ENCODE assay signal across 8 cellular contexts in genomic region chr2:69642709-69643601, GRCh38. TPM values are rescaled to one million over a fixed set of nuclear protein-coding genes. Genes with fewer than 3 reads are reported as not detected.
A peak's percentile ranks its signal among the peaks of the same experiment; 100 is the strongest.
DNase-seq lines count a peak whose midpoint lies in the region; ATAC-seq and TF ChIP-seq lines count a peak whose summit lies in the region.

No MANE protein-coding gene starts in this region.

- H3K27me3 ChIP-seq in HL-60 (ENCODE audit: insufficient read depth, poor library complexity, severe bottlenecking) (no peaks in the 10 kb centered on the region), foreskin keratinocyte (no peaks in the 10 kb centered on the region), neutrophil (no peaks in the 10 kb centered on the region), thymus (ENCODE audit: control insufficient read depth, insufficient read depth) (no peaks in the 10 kb centered on the region)

- H3K27ac Mint-ChIP-seq in Calu3 (ENCODE audit: unreplicated experiment): peak overlapping the region; percentile 75

- H3K36me3 ChIP-seq in neutrophil (peaks cover 4% of the 10 kb centered on the region), thymus (ENCODE audit: control insufficient read depth, insufficient read depth) (peaks cover 9% of the 10 kb centered on the region)

- DNase-seq in Calu3: peak; percentile 39
- peak in 1 of 2 experiments; percentile 47 for DNase-seq in HL-60 (ENCODE audit: low read depth in 1 of 2, low spot score in 1 of 2)
- peak; percentile 63 for DNase-seq in RWPE1 (ENCODE audit: low spot score)
- DNase-seq in activated naive CD4-positive, alpha-beta T cell (lab: John Stamatoyannopoulos, UW): peak; percentile 22 to 57 (median 40)
- DNase-seq in foreskin keratinocyte: peak; percentile 46 to 66

- peak overlapping the region; percentile 94 for H3K4me3 Mint-ChIP-seq in Calu3 (ENCODE audit: low read depth, unreplicated experiment)

- H3K4me3 ChIP-seq in HL-60 (replicated peaks; ENCODE audit: insufficient read depth, low read length): peak overlapping the region; percentile 90
- H3K4me3 ChIP-seq in neutrophil (ENCODE audit: low read depth in 1 of 2, low read length in 1 of 2): peak overlapping the region; percentile 84 to 97
- H3K4me3 ChIP-seq in thymus (ENCODE audit: low read length): peak overlapping the region; percentile 80

- POLR2A ChIA-PET in RWPE1 (lab: Yijun Ruan, JAX; ENCODE audit: low non-redundant PET): interaction anchor here (0.7 kb wide), 1 partner anchor 1608 kb away, joined by 11 read pairs; no protein-coding TSS in a partner anchor

- H3K4me1 ChIP-seq in foreskin keratinocyte: peaks cover 8% of the 10 kb centered on the region
- peaks cover 46 to 48% of the 10 kb centered on the region in 2 experiments for H3K4me1 ChIP-seq in neutrophil (ENCODE audit: control insufficient read depth in 1 of 2, insufficient read depth in 1 of 2, low read depth in 1 of 2, low read length in 1 of 2)
- peaks cover 38% of the 10 kb centered on the region for H3K4me1 ChIP-seq in thymus (ENCODE audit: control insufficient read depth, insufficient read depth, low read length)

- under 1% methylated on average over 58 of the region's 58 CpGs for whole genome bisulfite sequencing in thymus

- H3K9me3 Mint-ChIP-seq in Calu3 (ENCODE audit: low read depth, unreplicated experiment): no peaks in the 10 kb centered on the region

- H3K36me3 Mint-ChIP-seq in Calu3 (ENCODE audit: insufficient read depth, unreplicated experiment): peaks cover 38% of the 10 kb centered on the region

- no TSS peak for BruUV-seq in Calu3 (replicated peaks; lab: Mats Ljungman, UMichigan)

- CTCF ChIA-PET in Calu3 (lab: Charles Lee) (interaction anchor here (0.6 to 0.9 kb wide), 5 partner anchors 40 to 1736 kb away, joined by 3 to 6 read pairs (median 3); no protein-coding TSS in a partner anchor), RWPE1 (lab: Yijun Ruan, JAX) (interaction anchor here (0.6 kb wide), 1 partner anchor 267 kb away, joined by 3 read pairs; no protein-coding TSS in a partner anchor)

- no peaks in the 10 kb centered on the region for H3K9me3 ChIP-seq in neutrophil
- no peaks in the 10 kb centered on the region for H3K9me3 ChIP-seq in thymus (ENCODE audit: control insufficient read depth)

- ATAC-seq in foreskin keratinocyte (peak; percentile 57), GM21825 (IDR thresholded peaks at IDR 0.05; ENCODE audit: unreplicated experiment) (no peak)

- peak overlapping the region; percentile 98 for H3K27ac ChIP-seq in HL-60 (replicated peaks)
- peak overlapping the region; percentile 98 for H3K27ac ChIP-seq in RWPE1
- H3K27ac ChIP-seq in foreskin keratinocyte: peak overlapping the region; percentile 89
- peak overlapping the region; percentile 92 for H3K27ac ChIP-seq in neutrophil
- H3K27ac ChIP-seq in thymus (ENCODE audit: low read depth): peak overlapping the region; percentile 99

- H3K4me1 Mint-ChIP-seq in Calu3 (ENCODE audit: low read depth, unreplicated experiment): peaks cover 54% of the 10 kb centered on the region

- no peaks in the 10 kb centered on the region for H3K27me3 Mint-ChIP-seq in Calu3 (ENCODE audit: unreplicated experiment)

- intact Hi-C loops in Calu3 (cut with micrococcal nuclease; ENCODE audit: unreplicated experiment): loop anchor here (5.0 kb wide), 3 partner anchors 41 to 76 kb away; no protein-coding TSS in a partner anchor

- TF ChIP-seq CTCF in Calu3 (IDR thresholded peaks at IDR 0.05; ENCODE audit: unreplicated experiment) (no peak), HL-60 (IDR thresholded peaks at IDR 0.05; ENCODE audit: insufficient read depth, low read length) (no peak), RWPE1 (conservative IDR thresholded peaks at IDR 0.05; ENCODE audit: low read depth) (no peak), foreskin keratinocyte (conservative IDR thresholded peaks at IDR 0.05) (peak; percentile 21), neutrophil (IDR thresholded peaks at IDR 0.05) (no peak)

RNA-seq across cellular contexts. Expression of gene AAK1, which starts 0.6 kb away (rescaled TPM):
- total RNA-seq in Calu3 (2022): 46.7 and 60.1 TPM in 2 replicates
- 33.0 and 33.6 TPM in 2 replicates for total RNA-seq in foreskin keratinocyte
- polyA plus RNA-seq in foreskin keratinocyte: 6.6 and 7.3 TPM in 2 replicates
- 26.6 TPM for polyA plus RNA-seq in thymus
